ENCODE assay signal across 8 cellular contexts in genomic region chr4:54961357-54961975, GRCh38.
DNase-seq lines count a peak whose midpoint lies in the region; ATAC-seq, FAIRE-seq and TF ChIP-seq lines count a peak whose summit lies in the region.

No MANE protein-coding gene starts in this region.

- DNase-seq in NCI-H510A (lab: John Stamatoyannopoulos, UW) = peak; percentile 27
- no peak for DNase-seq in body of pancreas
- no peak for DNase-seq in HepG2 (ENCODE audit: low spot score)
- no peak for DNase-seq in NK-92 treated with Interleukin-12 subunit alpha and Interleukin-12 subunit beta, amount 100 ng/mL, for 24 hours (lab: John Stamatoyannopoulos, UW)
- DNase-seq in activated naive CD4-positive, alpha-beta T cell treated with anti-CD3 and anti-CD28 coated beads, Interleukin-2, amount 50 U/mL, for 16 hours = no peak

- H3K9ac ChIP-seq in BLaER1 = no peak overlapping the region
- H3K9ac ChIP-seq in HepG2 (ENCODE audit: insufficient read depth, low read depth, low read length) = no peak overlapping the region

- intact Hi-C loops in body of pancreas (cut with DNase I) = no loop called here
- intact Hi-C loops in HepG2 (cut with micrococcal nuclease; ENCODE audit: unreplicated experiment) = loop anchor here (1.0 kb wide), 1 partner anchor 278 kb away; no protein-coding TSS in a partner anchor

- H3K79me2 ChIP-seq in HepG2 (ENCODE audit: insufficient read depth, low read length) = no peaks in the 10 kb centered on the region

- H3K4me3 ChIP-seq in BLaER1 (no peak overlapping the region), body of pancreas (no peak overlapping the region), HepG2 (replicated peaks in 1 of 3; ENCODE audit: insufficient read depth in 1 of 3, low read depth in 2 of 3, low read length in 3 of 3) (no peak overlapping the region)

- TF ChIP-seq POLR2A in body of pancreas (IDR thresholded peaks at IDR 0.05) (no peak), HepG2 (IDR thresholded peaks at IDR 0.05; ENCODE audit: insufficient read depth in 1 of 2, low read depth in 2 of 2, low read length in 2 of 2) (no peak)

- no TSS peak for BruUV-seq in HepG2 (replicated peaks; lab: Mats Ljungman, UMichigan)

- no peaks in the 10 kb centered on the region for H3K27me3 ChIP-seq in BLaER1
- no peaks in the 10 kb centered on the region for H3K27me3 ChIP-seq in body of pancreas
- no peaks in the 10 kb centered on the region; a peak in 1 of 5 replicates for H3K27me3 ChIP-seq in HepG2 (ENCODE audit: control insufficient read depth in 1 of 2, insufficient read depth in 2 of 2, low read length in 2 of 2)

- ATAC-seq in GM19463 (IDR thresholded peaks at IDR 0.05; ENCODE audit: unreplicated experiment) (peak; percentile 56), body of pancreas (no peak), HepG2 (peak; percentile 73), HG03354 (IDR thresholded peaks at IDR 0.05; ENCODE audit: poor library complexity, severe bottlenecking, unreplicated experiment) (no peak)

- H3K9me3 ChIP-seq in BLaER1 = no peaks in the 10 kb centered on the region
- no peaks in the 10 kb centered on the region for H3K9me3 ChIP-seq in body of pancreas
- no peaks in the 10 kb centered on the region for H3K9me3 ChIP-seq in HepG2 (ENCODE audit: low read length)

- H3K4me2 ChIP-seq in BLaER1 (0 out of 2 replicates have a peak overlapping the region, but pooled peaks have one; percentile 45), HepG2 (ENCODE audit: low read depth, low read length) (no peak overlapping the region)

- H4K20me1 ChIP-seq in BLaER1 (no peaks in the 10 kb centered on the region), HepG2 (ENCODE audit: insufficient read depth, low read length) (no peaks in the 10 kb centered on the region)

- no peak for TF ChIP-seq EP300 in HepG2 (IDR thresholded peaks at IDR 0.05; ENCODE audit: low read depth in 2 of 2, low read length in 2 of 2)
- TF ChIP-seq EP300 in HepG2 (CRISPR knock-in tag; IDR thresholded peaks at IDR 0.05; ENCODE audit: borderline replicate concordance) = no peak

- H2AFZ ChIP-seq in HepG2 (ENCODE audit: low read length) = no peak overlapping the region

- peak in 5 of 7 experiments; percentile 27 to 48 (median 36) for TF ChIP-seq CTCF in body of pancreas (IDR thresholded peaks at IDR 0.05)
- TF ChIP-seq CTCF in HepG2 (CRISPR knock-in tag; IDR thresholded peaks at IDR 0.05) = peak; percentile 48

- 4 to 6% methylated on average over 1 of the region's 1 CpG for WGBS in body of pancreas, 2 donors
- WGBS in HepG2 (ENCODE audit: low lambda C conversion rate) = 0% methylated on average over 1 of the region's 1 CpG

- TF ChIP-seq RAD21 in HepG2 (CRISPR knock-in tag; IDR thresholded peaks at IDR 0.05) = no peak

- CTCF ChIA-PET in HepG2 (lab: Yijun Ruan, JAX; ENCODE audit: low intra/inter-chr PET ratio, low total read pairs) = interaction anchor here (1.3 to 1.4 kb wide), 2 partner anchors 278 to 639 kb away, joined by 5 to 8 read pairs; no protein-coding TSS in a partner anchor

- H3K36me3 ChIP-seq in BLaER1 (no peaks in the 10 kb centered on the region), body of pancreas (replicated peaks in 1 of 2; ENCODE audit: insufficient read depth in 1 of 2, low read depth in 2 of 2) (no peaks in the 10 kb centered on the region), HepG2 (replicated peaks in 1 of 2; ENCODE audit: control insufficient read depth in 1 of 2, insufficient read depth in 2 of 2, low read length in 2 of 2) (no peaks in the 10 kb centered on the region)

- FAIRE-seq in HepG2 (lab: Jason Lieb, UNC) = peak; percentile 62

- POLR2A ChIA-PET in HepG2 (lab: Yijun Ruan, JAX) = no interaction called here

- H3K4me1 ChIP-seq in BLaER1 = peaks cover 39% of the 10 kb centered on the region
- H3K4me1 ChIP-seq in body of pancreas = no peaks in the 10 kb centered on the region
- H3K4me1 ChIP-seq in HepG2 (ENCODE audit: insufficient read depth, low read length) = no peaks in the 10 kb centered on the region

- in situ Hi-C loops in HepG2 (cut with HindIII; ENCODE audit: extremely low pct_ligation_motif_present, low pct_unique_long_range_greater_than_20kb) = loop anchor here (10.0 to 25.0 kb wide), 2 partner anchors 277 to 649 kb away; no protein-coding TSS in a partner anchor

- H3K27ac ChIP-seq in BLaER1 (no peak overlapping the region), body of pancreas (no peak overlapping the region), HepG2 (ENCODE audit: extremely low read length, insufficient read depth, low read length) (no peak overlapping the region)

TF ChIP-seq in HepG2, 621 proteins besides CTCF, POLR2A, EP300 and RAD21:
- TF ChIP-seq ZNF652 (CRISPR knock-in tag; IDR thresholded peaks at IDR 0.05; ENCODE audit: borderline replicate concordance, low read depth) (0 out of 2 replicates have a peak, but pooled peaks have one; percentile 40), ZNF761 (CRISPR knock-in tag; conservative IDR thresholded peaks at IDR 0.05) (no peak), STAG1 (CRISPR knock-in tag; IDR thresholded peaks at IDR 0.05) (peak; percentile 50)

Comparison
In these comparisons a context has a peak if more than half of its experiments do, and no peak if none do; other contexts are left out.
1. ATAC-seq: peak in GM19463 (single experiment) and HepG2 (single experiment); none in body of pancreas (single experiment) and HG03354 (single experiment).